13 cellular contexts compared by ENCODE assay signal in the genomic region with DNA sequence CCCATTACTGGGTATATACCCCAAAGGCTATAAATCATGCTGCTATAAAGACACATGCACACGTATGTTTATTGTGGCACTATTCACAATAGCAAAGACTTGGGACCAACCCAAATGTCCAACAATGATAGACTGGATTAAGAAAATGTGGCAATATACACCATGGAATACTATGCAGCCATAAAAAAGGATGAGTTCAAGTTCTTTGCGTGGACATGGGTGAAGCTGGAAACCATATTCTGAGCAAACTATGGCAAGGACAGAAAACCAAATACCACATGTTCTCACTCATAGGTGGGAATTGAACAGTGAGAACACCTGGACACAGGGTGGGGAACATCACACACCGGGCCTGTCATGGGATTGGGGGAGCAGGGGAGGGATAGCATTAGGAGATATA. TPM values are rescaled to one million over a fixed set of nuclear protein-coding genes. Genes with fewer than 3 reads are reported as not detected.
"Had no signal": no experiment of that assay in that cellular context is flagged by ENCODE, and none has a peak within 500 bp of the region (broad histone marks: within the 10 kb centered on the region; RNA-seq: fewer than 3 reads in every experiment).

No MANE protein-coding gene starts in this region.

RNA-seq across cellular contexts. Expression of a gene that starts 54.4 kb away (rescaled TPM):
- total RNA-seq: activated B cell treated with CpG ODN at 0.5 μM for 24 hours; activated CD4-positive, alpha-beta memory T cell treated with anti-CD3 and anti-CD28 coated beads for 36 hours; activated CD4-positive, alpha-beta memory T cell treated with anti-CD3 and anti-CD28 coated beads, Interleukin-2, amount 10 ng/mL, durations not matched to agents 7 days and 5 days; activated CD4-positive, alpha-beta T cell treated with anti-CD3 and anti-CD28 coated beads for 36 hours; activated CD4-positive, alpha-beta T cell treated with anti-CD3 and anti-CD28 coated beads, Interleukin-2, amount 10 ng/mL, durations not matched to agents 7 days and 5 days; activated CD8-positive, alpha-beta memory T cell treated with anti-CD3 and anti-CD28 coated beads for 36 hours; activated CD8-positive, alpha-beta memory T cell treated with anti-CD3 and anti-CD28 coated beads, Interleukin-2, amount 10 ng/mL, durations not matched to agents 7 days and 5 days; activated CD8-positive, alpha-beta T cell treated with anti-CD3 and anti-CD28 coated beads for 36 hours; activated CD8-positive, alpha-beta T cell treated with anti-CD3 and anti-CD28 coated beads, Interleukin-2, amount 10 ng/mL, durations not matched to agents 7 days and 5 days; T-helper 1 cell treated with Interleukin-12 subunit alpha and Interleukin-12 subunit beta and Interleukin-4 antibody, amounts not matched to agents 30 ng/mL and 1 ng/mL, for 36 hours; T-helper 17 cell; T-helper 2 cell treated with Interferon-gamma antibody and Interleukin-4, amounts not matched to agents 100 ng/mL and 5 ng/mL, for 36 hours; WTC11 had no signal
